Comparison of ENCODE assay signal across 25 cellular contexts in genomic region chr4:145505945-145506344, GRCh38. TPM values are rescaled to one million over a fixed set of nuclear protein-coding genes. Genes with fewer than 3 reads are reported as not detected.
"Had no signal": no experiment of that assay in that cellular context is flagged by ENCODE, and none has a peak within 500 bp of the region (broad histone marks: within the 10 kb centered on the region; RNA-seq: fewer than 3 reads in every experiment).

No MANE protein-coding gene starts in this region.

- H3K27ac ChIP-seq: ascending aorta, KMS-11 had no signal

- H3K9me3 ChIP-seq: ascending aorta had no signal

- H3K27me3 ChIP-seq: ascending aorta had no signal

- DNase-seq: activated B cell treated with CpG ODN at 0.5 μM for 24 hours; activated CD4-positive, alpha-beta T cell treated with anti-CD3 and anti-CD28 coated beads for 1 hour; activated CD4-positive, alpha-beta T cell treated with anti-CD3 and anti-CD28 coated beads, Interleukin-2, amount 10 ng/mL, durations not matched to agents 24 days and 14 days; activated CD4-positive, alpha-beta T cell treated with anti-CD3 and anti-CD28 coated beads, Interleukin-2, amount 50 U/mL, for 48 hours; activated CD8-positive, alpha-beta memory T cell treated with anti-CD3 and anti-CD28 coated beads, Interleukin-2, amount 10 ng/mL, durations not matched to agents 7 days and 5 days; activated effector memory CD4-positive, alpha-beta T cell treated with Interleukin-2 at 50 U/mL for 16 hours; activated naive CD4-positive, alpha-beta T cell treated with Interleukin-2 at 50 U/mL for 16 hours; activated naive CD8-positive, alpha-beta T cell treated with anti-CD3 and anti-CD28 coated beads, Interleukin-2, amount 50 U/mL, for 24 hours; activated T-cell treated with anti-CD3 and anti-CD28 coated beads, Interleukin-2, amount 50 U/mL, for 24 hours; amniotic stem cell; NCI-H1092 treated with DMSO at 0.1 percent for 48 hours; NCI-H1436; NCI-H1694 treated with DMSO at 0.1 percent for 48 hours; NCI-H2029 treated with DMSO at 0.1 percent for 48 hours; NCI-H345; NCI-H510A; NCI-H526 treated with DMSO at 0.1 percent for 48 hours; NCI-H82; SIG-M5; T-helper 17 cell; T-helper 9 cell had no signal

- H3K36me3 ChIP-seq: ascending aorta had no signal

- H3K4me2 ChIP-seq: KMS-11 had no signal

- FAIRE-seq: TTC549 had no signal

- H3K4me3 ChIP-seq: ascending aorta had no signal

- H3K9ac ChIP-seq: KMS-11 had no signal

- ATAC-seq: activated CD8-positive, alpha-beta memory T cell treated with anti-CD3 and anti-CD28 coated beads, Interleukin-2, amount 10 ng/mL, durations not matched to agents 7 days and 5 days; activated naive CD4-positive, alpha-beta T cell treated with anti-CD3 and anti-CD28 coated beads, Interleukin-2, amount 50 U/mL, for 72 hours; activated naive CD8-positive, alpha-beta T cell treated with anti-CD3 and anti-CD28 coated beads, Interleukin-2, amount 50 U/mL, for 24 hours; T-helper 17 cell had no signal

RNA-seq across cellular contexts. Expression of gene SMAD1, which starts 24.3 kb away (rescaled TPM):
- total RNA-seq: activated B cell treated with CpG ODN at 0.5 μM for 24 hours had no signal
